21 cellular contexts compared by ENCODE assay signal in genomic region chr21:42922918-42923317, GRCh38. TPM values are rescaled to one million over a fixed set of nuclear protein-coding genes. Genes with fewer than 3 reads are reported as not detected.
DNase-seq lines count a peak whose midpoint lies in the region; ATAC-seq, FAIRE-seq and TF ChIP-seq lines count a peak whose summit lies in the region.
"Had no signal": no experiment of that assay in that cellular context is flagged by ENCODE, and none has a peak within 500 bp of the region (broad histone marks: within the 10 kb centered on the region; RNA-seq: fewer than 3 reads in every experiment).

No MANE protein-coding gene starts in this region.

- no peak for TF ChIP-seq CTCF in AG04450 (IDR thresholded peaks at IDR 0.05; ENCODE audit: low read depth, low read length)
- TF ChIP-seq CTCF in VCaP (conservative IDR thresholded peaks at IDR 0.05) = no peak
- TF ChIP-seq CTCF in kidney (IDR thresholded peaks at IDR 0.05; ENCODE audit: borderline replicate concordance, extremely low read depth, insufficient read depth) = no peak

- peak overlapping the region; percentile 21 for H3K27ac ChIP-seq in AG04450 (ENCODE audit: low read depth, low read length)
- no peak overlapping the region for H3K27ac ChIP-seq in HUES6 (ENCODE audit: low read depth, low read length)
- peak overlapping the region; percentile 86 for H3K27ac ChIP-seq in VCaP
- no peak overlapping the region for H3K27ac ChIP-seq in kidney (ENCODE audit: low read depth in 2 of 2, low read length in 2 of 2)
- no peak overlapping the region for H3K27ac ChIP-seq in small intestine (ENCODE audit: low read depth in 1 of 2, low read length in 1 of 2)

- FAIRE-seq in kidney (lab: Jason Lieb, UNC) = no peak
- no peak for FAIRE-seq in small intestine (lab: Jason Lieb, UNC)
- FAIRE-seq: RCC 7860 had no signal

- H3K9me3 ChIP-seq in AG04450 (ENCODE audit: control insufficient read depth, insufficient read depth, low read length) (no peaks in the 10 kb centered on the region), HUES6 (ENCODE audit: control insufficient read depth, insufficient read depth, low read depth, low read length) (no peaks in the 10 kb centered on the region), kidney (ENCODE audit: control insufficient read depth in 1 of 2, low read length in 2 of 2) (no peaks in the 10 kb centered on the region), small intestine (ENCODE audit: control insufficient read depth, low read depth) (no peaks in the 10 kb centered on the region)
- H3K9me3 ChIP-seq: SK-N-SH had no signal

- CTCF ChIA-PET in AG04450 (lab: Charles Lee) = interaction anchor here (0.6 kb wide), 1 partner anchor 36 kb away, joined by 3 read pairs; no protein-coding TSS in a partner anchor

- H3K27me3 ChIP-seq in AG04450 (ENCODE audit: control insufficient read depth, insufficient read depth, low read length) (peaks cover 4% of the 10 kb centered on the region), HUES6 (ENCODE audit: control insufficient read depth, insufficient read depth, low read length) (no peaks in the 10 kb centered on the region), small intestine (ENCODE audit: control insufficient read depth in 2 of 2, insufficient read depth in 2 of 2, low read length in 2 of 2) (no peaks in the 10 kb centered on the region)

- WGBS in small intestine, 3 donors = 85 to 93% (median 86%) methylated on average over 18 of the region's 18 CpGs

- H3K36me3 ChIP-seq in HUES6 (ENCODE audit: control insufficient read depth, insufficient read depth, low read length) (peaks cover 20% of the 10 kb centered on the region; the same call in 1 of the 2 replicates), kidney (ENCODE audit: control insufficient read depth in 1 of 2, insufficient read depth in 2 of 2, low read length in 2 of 2) (no peaks in the 10 kb centered on the region), small intestine (ENCODE audit: control insufficient read depth in 2 of 2, insufficient read depth in 2 of 2, low read length in 2 of 2) (no peaks in the 10 kb centered on the region)

- ATAC-seq in HG02588 (IDR thresholded peaks at IDR 0.05; ENCODE audit: unreplicated experiment) = no peak

- intact Hi-C loops in kidney (cut with DNase I) = no loop called here

- H3K4me1 ChIP-seq in HUES6 (ENCODE audit: control insufficient read depth, insufficient read depth, low read length) (peaks cover 25% of the 10 kb centered on the region), kidney (ENCODE audit: control insufficient read depth in 1 of 2, insufficient read depth in 1 of 2, low read depth in 1 of 2, low read length in 2 of 2) (peaks cover 0 to 5% of the 10 kb centered on the region in 2 donors), small intestine (ENCODE audit: control insufficient read depth in 2 of 2, insufficient read depth in 1 of 2, low read depth in 1 of 2, low read length in 1 of 2) (no peaks in the 10 kb centered on the region)

- H3K4me3 ChIP-seq in AG04450 (ENCODE audit: low read depth, low read length) (no peak overlapping the region), HUES6 (ENCODE audit: low read depth, low read length) (no peak overlapping the region), kidney (ENCODE audit: low read length in 2 of 2) (no peak overlapping the region), small intestine (ENCODE audit: low read depth in 1 of 2, low read length in 2 of 2) (no peak overlapping the region)

- H3K9ac ChIP-seq in HUES6 (ENCODE audit: low read length) (peak overlapping the region; percentile 14), kidney (ENCODE audit: low read length in 2 of 2) (no peak overlapping the region)
- H3K9ac ChIP-seq: SK-N-SH had no signal

- POLR2A ChIA-PET in AG04450 (lab: Yijun Ruan, JAX) = no interaction called here

- no peak for DNase-seq in AG04450 (ENCODE audit: low read depth, low spot score)
- DNase-seq in kidney = peak; percentile 62
- no peak for DNase-seq in NCI-H2171 treated with DMSO at 0.1 percent for 48 hours (lab: John Stamatoyannopoulos, UW)
- DNase-seq in small intestine = no peak
- DNase-seq in kidney glomerular epithelial cell (lab: John Stamatoyannopoulos, UW) = no peak
- DNase-seq: DMS153, KG1, MM.1S, NCI-H1105, NCI-H1694, NCI-H2107, NCI-H226, NCI-H524 treated with DMSO at 0.1 percent for 48 hours, Right ventricle myocardium superior, SK-N-SH had no signal

RNA-seq across cellular contexts. Expression of gene ERVH48-1, which starts 2.5 kb away (rescaled TPM):
- not detected in 2 replicates for polyA plus RNA-seq in AG04450 (2011; rRNA removed)
- not detected in 2 replicates for polyA minus RNA-seq in AG04450 (2011; rRNA and poly(A)+ RNA removed)
- total RNA-seq in kidney = not detected
- not detected for polyA plus RNA-seq in kidney (ENCODE audit: insufficient read depth, low read depth, low replicate concordance)
- not detected for polyA plus RNA-seq in small intestine
- total RNA-seq: A172, Right ventricle myocardium superior had no signal
- polyA plus RNA-seq: CD14-positive monocyte, SK-N-SH had no signal

RNA-seq across cellular contexts. Expression of gene NDUFV3, which starts 29.8 kb away (rescaled TPM):
- polyA plus RNA-seq in AG04450 (2011; rRNA removed) (25.9 and 26.9 TPM in 2 replicates), kidney (ENCODE audit: insufficient read depth, low read depth, low replicate concordance) (37.0 TPM), small intestine (10 to 100 TPM; 15.9 to 20.1 (median 18.6) TPM)
- 33.6 and 34.0 TPM in 2 replicates for polyA minus RNA-seq in AG04450 (2011; rRNA and poly(A)+ RNA removed)
- total RNA-seq in kidney = 29.6 TPM

RNA-seq across cellular contexts. Expression of gene WDR4, which starts 43.6 kb away (rescaled TPM):
- polyA plus RNA-seq in AG04450 (2011; rRNA removed) = 8.9 and 10.6 TPM in 2 replicates
- polyA minus RNA-seq in AG04450 (2011; rRNA and poly(A)+ RNA removed) = 12.7 and 19.1 TPM in 2 replicates
- 20.4 TPM for total RNA-seq in kidney
- 4.8 TPM for polyA plus RNA-seq in kidney (ENCODE audit: insufficient read depth, low read depth, low replicate concordance)
- polyA plus RNA-seq in small intestine = 10 to 100 TPM in 1 of 3 donors, 1 to 10 TPM in 2; 3.5 to 20.7 (median 4.0) TPM

RNA-seq across cellular contexts. Expression of gene PKNOX1, which starts 51.4 kb away (rescaled TPM):
- polyA plus RNA-seq in AG04450 (2011; rRNA removed) = 57.4 and 65.6 TPM in 2 replicates
- 27.6 and 40.8 TPM in 2 replicates for polyA minus RNA-seq in AG04450 (2011; rRNA and poly(A)+ RNA removed)
- total RNA-seq in kidney = 25.2 TPM
- 7.9 TPM for polyA plus RNA-seq in kidney (ENCODE audit: insufficient read depth, low read depth, low replicate concordance)
- polyA plus RNA-seq in small intestine = 1 to 10 TPM; 4.7 to 6.8 (median 5.1) TPM

Comparison
In these comparisons a context has a peak if more than half of its experiments do, and no peak if none do; other contexts are left out.
1. H3K27ac ChIP-seq: peak in AG04450 (single experiment) and VCaP (single experiment); none in HUES6 (single experiment), kidney (0 of 2) and small intestine (0 of 2).